Comparison of ENCODE assay signal across 15 cellular contexts in the genomic region with DNA sequence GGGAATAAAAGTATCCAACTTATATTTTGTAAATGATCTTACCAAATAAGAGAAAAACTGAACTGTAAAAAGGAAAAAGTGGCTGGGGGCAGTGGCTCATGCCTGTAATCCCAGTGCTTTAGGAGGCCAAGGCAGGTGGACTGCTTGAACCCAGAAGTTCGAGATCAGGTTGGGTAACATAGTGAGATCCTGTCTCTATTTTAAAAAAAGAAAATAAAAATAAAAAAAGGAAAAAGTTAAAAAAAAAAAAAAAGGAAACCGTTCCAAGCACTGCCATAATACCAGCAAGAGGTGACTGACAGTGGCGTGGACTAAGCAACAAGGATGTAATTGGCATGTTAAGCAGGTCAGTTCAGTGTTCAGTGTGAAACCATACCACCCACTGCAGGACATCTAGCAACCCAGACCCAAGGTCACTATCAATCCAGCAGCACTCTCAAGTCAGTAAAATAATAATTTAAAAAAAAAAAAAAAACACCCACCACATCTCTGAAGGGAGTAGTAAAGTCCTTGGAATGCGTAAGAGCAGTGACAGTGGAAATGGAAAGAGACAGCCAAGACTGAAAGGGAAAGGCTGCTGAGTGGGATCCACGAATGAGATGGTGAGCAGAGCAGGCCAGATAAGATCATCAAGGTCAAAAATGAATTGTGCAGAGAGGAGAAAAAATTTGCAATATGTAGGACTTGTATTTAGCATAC. TPM values are rescaled to one million over a fixed set of nuclear protein-coding genes. Genes with fewer than 3 reads are reported as not detected.
DNase-seq lines count a peak whose midpoint lies in the region; ATAC-seq and TF ChIP-seq lines count a peak whose summit lies in the region.
"Had no signal": no experiment of that assay in that cellular context is flagged by ENCODE, and none has a peak within 500 bp of the region (broad histone marks: within the 10 kb centered on the region; RNA-seq: fewer than 3 reads in every experiment).

No MANE protein-coding gene starts in this region.

- H3K4me3 ChIP-seq in foreskin fibroblast (ENCODE audit: low read depth in 1 of 2, low read length in 2 of 2) (no peak overlapping the region), smooth muscle cell (no peak overlapping the region)
- H3K4me3 ChIP-seq: cardiac muscle cell, skin epidermis had no signal

- H3K4me3 Mint-ChIP-seq in activated CD4-positive, alpha-beta T cell treated with anti-CD3 and anti-CD28 coated beads for 36 hours: no peak overlapping the region
- H3K4me3 Mint-ChIP-seq in activated CD4-positive, alpha-beta T cell treated with anti-CD3 and anti-CD28 coated beads, Interleukin-2, amount 10 ng/mL, durations not matched to agents 24 days and 14 days: no peak overlapping the region
- H3K4me3 Mint-ChIP-seq: activated T-helper 17 cell treated with anti-CD3 and anti-CD28 coated beads, Interleukin-2, amount 50 U/mL, for 72 hours; T-helper 2 cell treated with Interferon-gamma antibody and Interleukin-4, amounts not matched to agents 5 μg/mL and 100 μg/mL, for 36 hours had no signal

- intact Hi-C loops in activated CD4-positive, alpha-beta T cell treated with anti-CD3 and anti-CD28 coated beads for 36 hours (cut with DNase I, micrococcal nuclease): no loop called here
- intact Hi-C loops in activated CD4-positive, alpha-beta T cell treated with anti-CD3 and anti-CD28 coated beads, Interleukin-2, amount 10 ng/mL, durations not matched to agents 24 days and 14 days (cut with micrococcal nuclease): no loop called here

- POLR2A ChIA-PET in activated CD4-positive, alpha-beta T cell treated with anti-CD3 and anti-CD28 coated beads for 36 hours (lab: Charles Lee): no interaction called here

- H3K9me3 ChIP-seq in smooth muscle cell (replicated peaks; ENCODE audit: low read depth): no peaks in the 10 kb centered on the region

- H3K9me3 Mint-ChIP-seq in activated CD4-positive, alpha-beta T cell treated with anti-CD3 and anti-CD28 coated beads for 36 hours (ENCODE audit: low read depth): no peaks in the 10 kb centered on the region
- no peaks in the 10 kb centered on the region for H3K9me3 Mint-ChIP-seq in activated CD4-positive, alpha-beta T cell treated with anti-CD3 and anti-CD28 coated beads, Interleukin-2, amount 10 ng/mL, durations not matched to agents 24 days and 14 days
- H3K9me3 Mint-ChIP-seq: activated T-helper 17 cell treated with anti-CD3 and anti-CD28 coated beads, Interleukin-2, amount 50 U/mL, for 72 hours; T-helper 2 cell treated with Interferon-gamma antibody and Interleukin-4, amounts not matched to agents 5 μg/mL and 100 μg/mL, for 36 hours had no signal

- H3K27me3 ChIP-seq in smooth muscle cell (ENCODE audit: low read depth): no peaks in the 10 kb centered on the region
- H3K27me3 ChIP-seq: cardiac muscle cell had no signal

- DNase-seq in activated CD4-positive, alpha-beta T cell treated with anti-CD3 and anti-CD28 coated beads for 36 hours: no peak
- no peak for DNase-seq in activated CD4-positive, alpha-beta T cell treated with anti-CD3 and anti-CD28 coated beads, Interleukin-2, amount 10 ng/mL, durations not matched to agents 24 days and 14 days
- peak; percentile 57 for DNase-seq in amniotic epithelial cell (ENCODE audit: low read depth)
- peak; percentile 40 to 64 for DNase-seq in foreskin fibroblast
- DNase-seq in smooth muscle cell (lab: John Stamatoyannopoulos, UW; ENCODE audit: unreplicated experiment): no peak
- DNase-seq in MV-4-11 (lab: John Stamatoyannopoulos, UW): no peak
- DNase-seq in stimulated activated CD4-positive, alpha-beta T cell treated with anti-CD3 and anti-CD28 coated beads, Interleukin-1b, Interleukin-23, amount 100 ng/mL, for 48 hours: no peak
- DNase-seq in activated CD8-positive, alpha-beta memory T cell treated with anti-CD3 and anti-CD28 coated beads, Interleukin-2, amount 50 U/mL, for 48 hours: no peak
- DNase-seq: MM.1S, NCI-H226 had no signal

- CTCF ChIA-PET in activated CD4-positive, alpha-beta T cell treated with anti-CD3 and anti-CD28 coated beads for 36 hours (lab: Charles Lee): no interaction called here

- peaks cover 97% of the 10 kb centered on the region for H3K79me2 ChIP-seq in smooth muscle cell (ENCODE audit: low read depth)

- H3K36me3 Mint-ChIP-seq in activated CD4-positive, alpha-beta T cell treated with anti-CD3 and anti-CD28 coated beads for 36 hours (ENCODE audit: low read depth): no peaks in the 10 kb centered on the region
- peaks cover 3% of the 10 kb centered on the region for H3K36me3 Mint-ChIP-seq in activated CD4-positive, alpha-beta T cell treated with anti-CD3 and anti-CD28 coated beads, Interleukin-2, amount 10 ng/mL, durations not matched to agents 24 days and 14 days (ENCODE audit: low read depth)

- TF ChIP-seq CTCF in foreskin fibroblast (IDR thresholded peaks at IDR 0.05; ENCODE audit: low read depth, low read length) (no peak), smooth muscle cell (IDR thresholded peaks at IDR 0.05; ENCODE audit: borderline replicate concordance, insufficient read depth, poor library complexity, severe bottlenecking) (no peak)

- peak overlapping the region; percentile 39 for H3K27ac ChIP-seq in smooth muscle cell (ENCODE audit: low read depth)
- H3K27ac ChIP-seq: 22Rv1, cardiac muscle cell had no signal

- WGBS in smooth muscle cell (ENCODE audit: low lambda C conversion rate): 56% methylated on average over 5 of the region's 5 CpGs

- H3K4me2 ChIP-seq in smooth muscle cell: peak overlapping the region; percentile 69

- H2AFZ ChIP-seq in smooth muscle cell (ENCODE audit: low read depth): no peak overlapping the region

- peaks cover 7% of the 10 kb centered on the region for H3F3A ChIP-seq in smooth muscle cell (ENCODE audit: low read depth)

- no peaks in the 10 kb centered on the region for H3K36me3 ChIP-seq in smooth muscle cell (ENCODE audit: low read depth)
- H3K36me3 ChIP-seq: cardiac muscle cell had no signal

- no peak overlapping the region for H3K9ac ChIP-seq in smooth muscle cell (ENCODE audit: low read depth)

- H3K4me1 ChIP-seq in smooth muscle cell (ENCODE audit: low read depth): peaks cover 14% of the 10 kb centered on the region

- H3K4me1 Mint-ChIP-seq in activated CD4-positive, alpha-beta T cell treated with anti-CD3 and anti-CD28 coated beads for 36 hours: peaks cover 71% of the 10 kb centered on the region
- H3K4me1 Mint-ChIP-seq in activated CD4-positive, alpha-beta T cell treated with anti-CD3 and anti-CD28 coated beads, Interleukin-2, amount 10 ng/mL, durations not matched to agents 24 days and 14 days: peaks cover 27% of the 10 kb centered on the region

- peak overlapping the region; percentile 45 for H3K27ac Mint-ChIP-seq in activated CD4-positive, alpha-beta T cell treated with anti-CD3 and anti-CD28 coated beads for 36 hours
- no peak overlapping the region for H3K27ac Mint-ChIP-seq in activated CD4-positive, alpha-beta T cell treated with anti-CD3 and anti-CD28 coated beads, Interleukin-2, amount 10 ng/mL, durations not matched to agents 24 days and 14 days
- H3K27ac Mint-ChIP-seq: activated T-helper 17 cell treated with anti-CD3 and anti-CD28 coated beads, Interleukin-2, amount 50 U/mL, for 72 hours; T-helper 2 cell treated with Interferon-gamma antibody and Interleukin-4, amounts not matched to agents 5 μg/mL and 100 μg/mL, for 36 hours had no signal

- no peaks in the 10 kb centered on the region for H3K27me3 Mint-ChIP-seq in activated CD4-positive, alpha-beta T cell treated with anti-CD3 and anti-CD28 coated beads for 36 hours
- H3K27me3 Mint-ChIP-seq in activated CD4-positive, alpha-beta T cell treated with anti-CD3 and anti-CD28 coated beads, Interleukin-2, amount 10 ng/mL, durations not matched to agents 24 days and 14 days: no peaks in the 10 kb centered on the region
- H3K27me3 Mint-ChIP-seq: activated T-helper 17 cell treated with anti-CD3 and anti-CD28 coated beads, Interleukin-2, amount 50 U/mL, for 72 hours had no signal

- no peak for ATAC-seq in activated CD4-positive, alpha-beta T cell treated with anti-CD3 and anti-CD28 coated beads for 36 hours
- ATAC-seq: activated T-helper 17 cell treated with anti-CD3 and anti-CD28 coated beads, Interleukin-2, amount 50 U/mL, for 72 hours had no signal

- peaks cover 99% of the 10 kb centered on the region for H4K20me1 ChIP-seq in smooth muscle cell (ENCODE audit: low read depth)

RNA-seq across cellular contexts. Expression of a gene that starts 43.6 kb away (rescaled TPM):
- 100 to 1,000 TPM in 1 of 2 experiments, 10 to 100 TPM in 1; 91.9 to 108 TPM for total RNA-seq in activated CD4-positive, alpha-beta T cell treated with anti-CD3 and anti-CD28 coated beads for 36 hours
- 101 TPM in 2 replicates for total RNA-seq in activated CD4-positive, alpha-beta T cell treated with anti-CD3 and anti-CD28 coated beads, Interleukin-2, amount 10 ng/mL, durations not matched to agents 24 days and 14 days
- 57.1 and 69.3 TPM in 2 replicates for total RNA-seq in smooth muscle cell
- 53.7 and 62.3 TPM in 2 replicates for polyA plus RNA-seq in smooth muscle cell

Comparison
In these comparisons a context has a peak if more than half of its experiments do, and no peak if none do; other contexts are left out.
1. DNase-seq: peak in amniotic epithelial cell (single experiment) and foreskin fibroblast (2 of 2); none in activated CD4-positive, alpha-beta T cell treated with anti-CD3 and anti-CD28 coated beads for 36 hours (single experiment), activated CD4-positive, alpha-beta T cell treated with anti-CD3 and anti-CD28 coated beads, Interleukin-2, amount 10 ng/mL, durations not matched to agents 24 days and 14 days (single experiment), smooth muscle cell (single experiment), MV-4-11 (single experiment), stimulated activated CD4-positive, alpha-beta T cell treated with anti-CD3 and anti-CD28 coated beads, Interleukin-1b, Interleukin-23, amount 100 ng/mL, for 48 hours (single experiment) and activated CD8-positive, alpha-beta memory T cell treated with anti-CD3 and anti-CD28 coated beads, Interleukin-2, amount 50 U/mL, for 48 hours (single experiment).